Comparison of ENCODE assay signal across 17 cellular contexts in the genomic region with DNA sequence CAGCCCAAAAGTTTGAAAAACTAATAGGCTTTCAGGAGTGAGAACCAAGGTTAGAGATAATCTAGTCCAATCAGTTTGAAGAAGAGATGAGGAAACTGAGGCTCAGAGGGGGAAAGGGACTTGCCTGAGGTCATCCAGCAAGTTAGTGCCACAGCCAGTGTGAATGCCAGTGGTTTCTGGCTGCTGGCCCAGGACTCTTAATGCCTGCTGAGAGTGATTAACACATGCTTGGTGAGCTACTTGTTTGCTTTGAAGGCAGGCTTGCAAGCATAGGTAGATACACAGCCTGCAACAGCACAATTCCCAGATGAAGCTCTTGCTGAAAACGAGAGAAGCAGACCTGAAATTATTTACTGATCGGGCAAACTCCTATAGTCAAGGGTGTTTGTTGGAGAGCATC.
A peak's percentile ranks its signal among the peaks of the same experiment; 100 is the strongest.
DNase-seq lines count a peak whose midpoint lies in the region; ATAC-seq and TF ChIP-seq lines count a peak whose summit lies in the region.
"Had no signal": no experiment of that assay in that cellular context is flagged by ENCODE, and none has a peak within 500 bp of the region (broad histone marks: within the 10 kb centered on the region; RNA-seq: fewer than 3 reads in every experiment).

No MANE protein-coding gene starts in this region.

- no peaks in the 10 kb centered on the region for H3K36me3 Mint-ChIP-seq in nephron progenitor cell (ENCODE audit: low read depth)
- H3K36me3 Mint-ChIP-seq: CD8-positive, alpha-beta T cell had no signal

- H3K4me1 Mint-ChIP-seq in nephron progenitor cell, result no peaks in the 10 kb centered on the region
- H3K4me1 Mint-ChIP-seq: activated CD4-positive, alpha-beta T cell treated with anti-CD3 and anti-CD28 coated beads for 36 hours had no signal

- no peak overlapping the region for H3K27ac Mint-ChIP-seq in nephron progenitor cell
- H3K27ac Mint-ChIP-seq: activated CD4-positive, alpha-beta T cell treated with anti-CD3 and anti-CD28 coated beads for 36 hours; CD8-positive, alpha-beta T cell; dendritic cell treated with granulocyte-macrophage colony-stimulating factor and Interleukin-4, amounts not matched to agents 40 ng/mL and 50 ng/mL, for 4 days had no signal

- no peaks in the 10 kb centered on the region for H3K9me3 Mint-ChIP-seq in nephron progenitor cell
- H3K9me3 Mint-ChIP-seq: CD8-positive, alpha-beta T cell; dendritic cell treated with granulocyte-macrophage colony-stimulating factor and Interleukin-4, amounts not matched to agents 40 ng/mL and 50 ng/mL, for 4 days had no signal

- TF ChIP-seq CTCF in nephron progenitor cell (IDR thresholded peaks at IDR 0.05), result no peak

- ATAC-seq in left cardiac atrium (peak; percentile 24 to 65), GM18868 (IDR thresholded peaks at IDR 0.05; ENCODE audit: unreplicated experiment) (no peak)
- ATAC-seq: activated CD4-positive, alpha-beta T cell treated with anti-CD3 and anti-CD28 coated beads for 36 hours; CD8-positive, alpha-beta T cell had no signal

- intact Hi-C loops in left cardiac atrium (cut with DNase I), result no loop called here

- DNase-seq in SHP77 treated with DMSO at 0.1 percent for 48 hours (lab: John Stamatoyannopoulos, UW) (peak; percentile 8), SHP77 (lab: John Stamatoyannopoulos, UW) (no peak), NCI-H446 treated with DMSO at 0.1 percent for 48 hours (lab: John Stamatoyannopoulos, UW) (peak; percentile 10), left cardiac atrium (peak; percentile 58), nephron progenitor cell (no peak), NCI-H146 treated with DMSO at 0.1 percent for 48 hours (lab: John Stamatoyannopoulos, UW; ENCODE audit: unreplicated experiment) (no peak), NCI-H2107 (lab: John Stamatoyannopoulos, UW) (no peak)
- DNase-seq: activated CD4-positive, alpha-beta T cell treated with anti-CD3 and anti-CD28 coated beads for 36 hours; activated CD8-positive, alpha-beta memory T cell treated with anti-CD3 and anti-CD28 coated beads, Interleukin-2, amount 50 U/mL, for 48 hours; activated naive CD4-positive, alpha-beta T cell treated with Interleukin-2 at 50 U/mL for 16 hours; CD8-positive, alpha-beta T cell; KG1; NCI-H1436; stimulated activated naive CD4-positive, alpha-beta T cell; trophoblast cell had no signal

- peaks cover 70% of the 10 kb centered on the region for H3K27me3 Mint-ChIP-seq in nephron progenitor cell (ENCODE audit: low read depth, poor library complexity)

- H3K4me3 Mint-ChIP-seq in nephron progenitor cell, result no peak overlapping the region
- H3K4me3 Mint-ChIP-seq: activated CD4-positive, alpha-beta T cell treated with anti-CD3 and anti-CD28 coated beads for 36 hours; CD8-positive, alpha-beta T cell; dendritic cell treated with granulocyte-macrophage colony-stimulating factor and Interleukin-4, amounts not matched to agents 40 ng/mL and 50 ng/mL, for 4 days had no signal

Comparison
In these comparisons a context has a peak if more than half of its experiments do, and no peak if none do; other contexts are left out.
1. DNase-seq: peak in SHP77 treated with DMSO at 0.1 percent for 48 hours (single experiment), NCI-H446 treated with DMSO at 0.1 percent for 48 hours (single experiment) and left cardiac atrium (single experiment); none in SHP77 (0 of 2), nephron progenitor cell (single experiment), NCI-H146 treated with DMSO at 0.1 percent for 48 hours (single experiment) and NCI-H2107 (single experiment).